ENCODE assay signal across 2 cellular contexts in the genomic region with DNA sequence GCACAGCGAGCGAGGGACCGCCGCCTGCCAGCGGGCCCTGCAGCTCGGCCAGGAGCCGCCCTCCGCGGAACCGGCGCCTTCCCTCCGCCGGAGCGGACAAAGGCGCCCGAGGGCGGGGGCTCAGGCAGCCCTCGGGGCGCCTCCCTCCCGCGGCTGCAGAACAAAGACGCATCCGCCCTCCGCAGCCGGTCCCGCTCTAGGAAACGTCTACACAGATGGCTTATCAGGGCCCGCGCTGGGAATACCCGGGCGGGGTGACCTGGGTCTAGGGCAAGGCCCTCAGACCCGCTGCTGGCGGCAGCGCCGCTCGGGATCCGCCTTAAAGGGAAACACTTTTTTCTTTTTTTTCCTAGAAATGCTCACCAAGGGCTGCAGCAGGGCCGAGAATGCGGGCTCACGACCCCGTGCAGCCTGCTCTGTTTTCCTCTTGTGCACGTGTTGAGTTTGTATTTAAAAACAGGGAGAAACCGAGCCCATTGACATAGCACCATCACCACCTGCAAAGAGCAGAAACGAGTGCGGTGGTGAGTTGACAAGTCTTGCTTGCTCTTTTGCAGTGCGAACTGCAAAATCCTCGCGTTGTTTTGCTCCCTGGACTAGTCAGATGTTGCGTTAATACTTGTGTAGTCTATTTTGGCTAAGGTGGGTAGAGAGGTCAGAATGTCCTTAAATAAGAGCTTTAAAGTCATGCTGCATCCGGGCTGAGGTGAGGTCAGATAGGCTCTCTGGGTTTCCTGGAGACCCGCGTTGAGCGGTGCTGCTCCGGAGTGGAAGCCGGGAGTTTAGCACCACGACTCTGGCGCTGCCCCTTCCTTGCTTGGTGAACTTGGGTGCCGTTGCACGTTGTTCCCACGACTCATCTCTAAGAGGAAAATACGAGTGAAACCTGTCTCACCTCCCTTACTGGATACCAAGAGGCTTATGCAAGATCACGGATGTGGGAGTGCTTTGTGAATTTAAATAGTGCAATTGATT.
TF ChIP-seq lines count a peak whose summit lies in the region.

No MANE protein-coding gene starts in this region.

TF ChIP-seq in HEK293, 187 proteins besides CTCF, POLR2A, EP300 and RAD21 (continues in another document):
- TF ChIP-seq ZNF221 (tag by site-specific recombination; IDR thresholded peaks at IDR 0.05; ENCODE audit: borderline replicate concordance) (no peak), ZNF341 (tag by site-specific recombination; IDR thresholded peaks at IDR 0.05; ENCODE audit: low read depth) (peak; percentile 93), ZNF350 (tag by site-specific recombination; IDR thresholded peaks at IDR 0.05) (no peak), ZNF223 (tag by site-specific recombination; IDR thresholded peaks at IDR 0.05) (0 out of 2 replicates have a peak, but pooled peaks have one; percentile 34), ZNF324 (tag by site-specific recombination; IDR thresholded peaks at IDR 0.05) (no peak), FEZF1 (tag by site-specific recombination; IDR thresholded peaks at IDR 0.05) (peak; percentile 9; the same call in 1 of the 2 replicates), ZNF354C (tag by site-specific recombination; IDR thresholded peaks at IDR 0.05; ENCODE audit: borderline replicate concordance, low read depth) (no peak), MEIS1 (CRISPR knock-in tag; IDR thresholded peaks at IDR 0.05; ENCODE audit: borderline replicate concordance) (no peak), ZBTB26 (tag by site-specific recombination; optimal IDR thresholded peaks at IDR 0.05) (no peak), ZBTB20 (tag by site-specific recombination; IDR thresholded peaks at IDR 0.05) (peak; percentile 83), ZNF560 (tag by site-specific recombination; IDR thresholded peaks at IDR 0.05; ENCODE audit: borderline replicate concordance) (no peak), ZBTB17 (tag by site-specific recombination; IDR thresholded peaks at IDR 0.05) (0 out of 2 replicates have a peak, but pooled peaks have one; percentile 23), ZIC2 (tag by site-specific recombination; IDR thresholded peaks at IDR 0.05) (peak; percentile 96), ZNF660 (tag by site-specific recombination; IDR thresholded peaks at IDR 0.05) (peak; percentile 94), IKZF3 (tag by site-specific recombination; IDR thresholded peaks at IDR 0.05) (peak; percentile 65), ZNF2 (tag by site-specific recombination; IDR thresholded peaks at IDR 0.05) (0 out of 2 replicates have a peak, but pooled peaks have one; percentile 0), ZNF610 (tag by site-specific recombination; IDR thresholded peaks at IDR 0.05; ENCODE audit: borderline replicate concordance) (0 out of 2 replicates have a peak, but pooled peaks have one; percentile 33), ZSCAN16 (tag by site-specific recombination; IDR thresholded peaks at IDR 0.05) (no peak), ZSCAN30 (tag by site-specific recombination; IDR thresholded peaks at IDR 0.05) (peak; percentile 93), ZNF777 (tag by site-specific recombination; IDR thresholded peaks at IDR 0.05; ENCODE audit: borderline replicate concordance) (0 out of 2 replicates have a peak, but pooled peaks have one; percentile 10), ZNF768 (tag by site-specific recombination; IDR thresholded peaks at IDR 0.05) (no peak)
- TF ChIP-seq, protein P1, sequence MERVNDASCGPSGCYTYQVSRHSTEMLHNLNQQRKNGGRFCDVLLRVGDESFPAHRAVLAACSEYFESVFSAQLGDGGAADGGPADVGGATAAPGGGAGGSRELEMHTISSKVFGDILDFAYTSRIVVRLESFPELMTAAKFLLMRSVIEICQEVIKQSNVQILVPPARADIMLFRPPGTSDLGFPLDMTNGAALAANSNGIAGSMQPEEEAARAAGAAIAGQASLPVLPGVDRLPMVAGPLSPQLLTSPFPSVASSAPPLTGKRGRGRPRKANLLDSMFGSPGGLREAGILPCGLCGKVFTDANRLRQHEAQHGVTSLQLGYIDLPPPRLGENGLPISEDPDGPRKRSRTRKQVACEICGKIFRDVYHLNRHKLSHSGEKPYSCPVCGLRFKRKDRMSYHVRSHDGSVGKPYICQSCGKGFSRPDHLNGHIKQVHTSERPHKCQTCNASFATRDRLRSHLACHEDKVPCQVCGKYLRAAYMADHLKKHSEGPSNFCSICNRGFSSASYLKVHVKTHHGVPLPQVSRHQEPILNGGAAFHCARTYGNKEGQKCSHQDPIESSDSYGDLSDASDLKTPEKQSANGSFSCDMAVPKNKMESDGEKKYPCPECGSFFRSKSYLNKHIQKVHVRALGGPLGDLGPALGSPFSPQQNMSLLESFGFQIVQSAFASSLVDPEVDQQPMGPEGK (tag by site-specific recombination; IDR thresholded peaks at IDR 0.05) = peak; percentile 25; the same call in 1 of the 2 replicates
- TF ChIP-seq, protein P2, sequence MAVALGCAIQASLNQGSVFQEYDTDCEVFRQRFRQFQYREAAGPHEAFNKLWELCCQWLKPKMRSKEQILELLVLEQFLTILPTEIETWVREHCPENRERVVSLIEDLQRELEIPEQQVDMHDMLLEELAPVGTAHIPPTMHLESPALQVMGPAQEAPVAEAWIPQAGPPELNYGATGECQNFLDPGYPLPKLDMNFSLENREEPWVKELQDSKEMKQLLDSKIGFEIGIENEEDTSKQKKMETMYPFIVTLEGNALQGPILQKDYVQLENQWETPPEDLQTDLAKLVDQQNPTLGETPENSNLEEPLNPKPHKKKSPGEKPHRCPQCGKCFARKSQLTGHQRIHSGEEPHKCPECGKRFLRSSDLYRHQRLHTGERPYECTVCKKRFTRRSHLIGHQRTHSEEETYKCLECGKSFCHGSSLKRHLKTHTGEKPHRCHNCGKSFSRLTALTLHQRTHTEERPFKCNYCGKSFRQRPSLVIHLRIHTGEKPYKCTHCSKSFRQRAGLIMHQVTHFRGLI (tag by site-specific recombination; IDR thresholded peaks at IDR 0.05) = no peak
- TF ChIP-seq, protein P3, sequence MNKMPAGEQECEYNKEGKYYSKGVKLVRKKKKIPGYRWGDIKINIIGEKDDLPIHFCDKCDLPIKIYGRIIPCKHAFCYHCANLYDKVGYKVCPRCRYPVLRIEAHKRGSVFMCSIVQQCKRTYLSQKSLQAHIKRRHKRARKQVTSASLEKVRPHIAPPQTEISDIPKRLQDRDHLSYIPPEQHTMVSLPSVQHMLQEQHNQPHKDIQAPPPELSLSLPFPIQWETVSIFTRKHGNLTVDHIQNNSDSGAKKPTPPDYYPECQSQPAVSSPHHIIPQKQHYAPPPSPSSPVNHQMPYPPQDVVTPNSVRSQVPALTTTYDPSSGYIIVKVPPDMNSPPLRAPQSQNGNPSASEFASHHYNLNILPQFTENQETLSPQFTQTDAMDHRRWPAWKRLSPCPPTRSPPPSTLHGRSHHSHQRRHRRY (tag by site-specific recombination; IDR thresholded peaks at IDR 0.05) = no peak

TF ChIP-seq in GM12878, 131 proteins besides CTCF, POLR2A, EP300 and RAD21:
- TF ChIP-seq IKZF1 (conservative IDR thresholded peaks at IDR 0.05) (peak; percentile 30; the same call in 1 of the 2 replicates), DPF2 (IDR thresholded peaks at IDR 0.05) (0 out of 2 replicates have a peak, but pooled peaks have one; percentile 20), LARP7 (IDR thresholded peaks at IDR 0.05) (peak; percentile 24; the same call in 1 of the 2 replicates), IKZF2 (IDR thresholded peaks at IDR 0.05) (0 out of 4 replicates have a peak, but pooled peaks of 1 of the 2 experiments have one; percentile 19), POLR2AphosphoS5 (IDR thresholded peaks at IDR 0.05; ENCODE audit: low read length) (no peak), BMI1 (IDR thresholded peaks at IDR 0.05; ENCODE audit: borderline replicate concordance) (0 out of 2 replicates have a peak, but pooled peaks have one; percentile 14), ZNF687 (IDR thresholded peaks at IDR 0.05) (no peak)
